17 cellular contexts compared by ENCODE assay signal in the genomic region with DNA sequence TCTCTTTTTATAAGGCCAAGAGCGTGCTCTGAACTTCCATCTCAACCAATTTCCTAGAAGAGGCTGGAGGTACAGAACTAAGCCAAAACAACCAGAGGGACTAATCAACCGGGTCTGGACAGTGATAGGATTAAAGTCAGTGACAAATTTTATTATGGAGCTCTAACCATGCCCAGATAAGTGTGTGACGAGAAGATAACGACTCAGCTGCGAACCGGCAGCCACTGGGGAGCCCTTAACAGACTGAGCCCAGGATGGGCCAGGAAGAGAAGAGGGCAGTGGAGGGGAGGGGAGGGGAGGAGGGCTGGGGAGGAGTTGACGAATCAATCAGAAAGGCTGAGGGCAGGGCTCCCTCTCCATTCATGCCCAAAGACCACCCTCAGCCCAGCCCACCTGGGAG.
DNase-seq lines count a peak whose midpoint lies in the region; ATAC-seq and TF ChIP-seq lines count a peak whose summit lies in the region.
"Had no signal": no experiment of that assay in that cellular context is flagged by ENCODE, and none has a peak within 500 bp of the region (broad histone marks: within the 10 kb centered on the region; RNA-seq: fewer than 3 reads in every experiment).

No MANE protein-coding gene starts in this region.

- H2AFZ ChIP-seq in SK-N-SH (ENCODE audit: low read depth) = no peak overlapping the region

- H3K4me1 ChIP-seq in BLaER1 = peaks cover 66% of the 10 kb centered on the region
- H3K4me1 ChIP-seq in SK-N-SH (ENCODE audit: control insufficient read depth in 1 of 2, insufficient read depth in 2 of 2, low read depth in 1 of 2, low read length in 1 of 2) = peaks cover 0 to 33% of the 10 kb centered on the region in 2 experiments; a peak in 2 of 4 replicates
- H3K4me1 ChIP-seq: Caco-2, Peyer's patch had no signal

- H3K4me2 ChIP-seq in BLaER1 (peak overlapping the region; percentile 69), SK-N-SH (no peak overlapping the region)

- H3F3A ChIP-seq in SK-N-SH (replicated peaks; ENCODE audit: insufficient read depth) = no peaks in the 10 kb centered on the region

- CTCF ChIA-PET in SK-N-SH (lab: Yijun Ruan, JAX) = interaction anchor here (0.6 to 2.2 kb wide), 10 partner anchors 8 to 140 kb away, joined by 3 to 7 read pairs (median 4); no protein-coding TSS in a partner anchor

- TF ChIP-seq CTCF in SK-N-SH (IDR thresholded peaks at IDR 0.05) (no peak), glutamatergic neuron (IDR thresholded peaks at IDR 0.05; ENCODE audit: partially characterized antibody, unreplicated experiment) (no peak), osteocyte (IDR thresholded peaks at IDR 0.05) (no peak)

- H3K27me3 ChIP-seq in BLaER1 = no peaks in the 10 kb centered on the region
- H3K27me3 ChIP-seq in SK-N-SH (ENCODE audit: insufficient read depth) = no peaks in the 10 kb centered on the region
- H3K27me3 ChIP-seq: Peyer's patch had no signal

- TF ChIP-seq RAD21 in SK-N-SH (IDR thresholded peaks at IDR 0.05; ENCODE audit: low read length) = peak; percentile 49

- H3K9ac ChIP-seq in BLaER1 = no peak overlapping the region
- no peak overlapping the region for H3K9ac ChIP-seq in SK-N-SH

- H3K27me3 Mint-ChIP-seq in glutamatergic neuron (ENCODE audit: unreplicated experiment) (peaks cover 7% of the 10 kb centered on the region), osteocyte (ENCODE audit: unreplicated experiment) (peaks cover 4% of the 10 kb centered on the region)

- no peak for ATAC-seq in GM18873 (IDR thresholded peaks at IDR 0.05; ENCODE audit: low FRiP score, unreplicated experiment)
- ATAC-seq: HCT116 had no signal

- H3K27ac ChIP-seq in BLaER1 (no peak overlapping the region), SK-N-SH (ENCODE audit: low read depth in 2 of 2, low read length in 1 of 2) (peak overlapping the region in 1 of 2 experiments; percentile 56; a peak in 2 of 4 replicates)
- H3K27ac ChIP-seq: Peyer's patch had no signal

- H3K9me2 ChIP-seq in SK-N-SH = no peaks in the 10 kb centered on the region

- peaks cover 7% of the 10 kb centered on the region for H3K9me3 Mint-ChIP-seq in glutamatergic neuron (ENCODE audit: unreplicated experiment)
- peaks cover 5% of the 10 kb centered on the region for H3K9me3 Mint-ChIP-seq in osteocyte (ENCODE audit: unreplicated experiment)

- no peaks in the 10 kb centered on the region for H3K79me2 ChIP-seq in SK-N-SH (ENCODE audit: insufficient read depth)

- H3K4me3 Mint-ChIP-seq in glutamatergic neuron (ENCODE audit: unreplicated experiment) (no peak overlapping the region), osteocyte (ENCODE audit: unreplicated experiment) (no peak overlapping the region)

- no peaks in the 10 kb centered on the region for H4K20me1 ChIP-seq in BLaER1
- no peaks in the 10 kb centered on the region for H4K20me1 ChIP-seq in SK-N-SH (ENCODE audit: insufficient read depth)

- H3K9me3 ChIP-seq in BLaER1 = no peaks in the 10 kb centered on the region
- H3K9me3 ChIP-seq in SK-N-SH = no peaks in the 10 kb centered on the region
- H3K9me3 ChIP-seq: Caco-2, Peyer's patch had no signal

- peak in 1 of 2 experiments; percentile 94; a peak in 2 of 4 replicates for TF ChIP-seq EP300 in SK-N-SH (IDR thresholded peaks at IDR 0.05; ENCODE audit: borderline replicate concordance in 1 of 2, low read depth in 1 of 2, low read length in 1 of 2)

- H3K4me1 Mint-ChIP-seq in glutamatergic neuron (ENCODE audit: low read depth, unreplicated experiment) (peaks cover 23% of the 10 kb centered on the region), osteocyte (ENCODE audit: unreplicated experiment) (peaks cover 15% of the 10 kb centered on the region)

- WGBS in SK-N-SH (ENCODE audit: low lambda C conversion rate) = 55% methylated on average over 7 of the region's 7 CpGs

- no peak overlapping the region for H3K27ac Mint-ChIP-seq in glutamatergic neuron (ENCODE audit: unreplicated experiment)
- H3K27ac Mint-ChIP-seq in osteocyte (ENCODE audit: unreplicated experiment) = no peak overlapping the region

- H3K36me3 Mint-ChIP-seq in glutamatergic neuron (ENCODE audit: unreplicated experiment) (peaks cover 4% of the 10 kb centered on the region), osteocyte (ENCODE audit: unreplicated experiment) (peaks cover 9% of the 10 kb centered on the region)

- DNase-seq in NCI-H82 (lab: John Stamatoyannopoulos, UW) (peak; percentile 33), NCI-H82 treated with DMSO at 0.1 percent for 48 hours (lab: John Stamatoyannopoulos, UW; ENCODE audit: unreplicated experiment) (no peak), SK-N-SH (peak; percentile 82), glutamatergic neuron (peak; percentile 52), osteocyte (ENCODE audit: extremely low spot score, unreplicated experiment) (no peak)
- DNase-seq in stimulated activated CD4-positive, alpha-beta T cell treated with anti-CD3 and anti-CD28 coated beads, Interleukin-4, amount 100 ng/mL, for 1 hour = no peak
- DNase-seq: Caco-2, DMS53, MV-4-11, NCI-H1417 treated with DMSO at 0.1 percent for 48 hours, NCI-H2029, NCI-H526, Peyer's patch, SIG-M5 had no signal

- POLR2A ChIA-PET in SK-N-SH (lab: Yijun Ruan, JAX) = interaction anchor here (1.4 kb wide), 1 partner anchor 20 kb away, joined by 3 read pairs; no protein-coding TSS in a partner anchor

- H3K4me3 ChIP-seq in BLaER1 (no peak overlapping the region), SK-N-SH (ENCODE audit: low read depth in 2 of 2, low read length in 1 of 2) (no peak overlapping the region)
- H3K4me3 ChIP-seq: Peyer's patch had no signal

- H3K36me3 ChIP-seq in BLaER1 = no peaks in the 10 kb centered on the region
- H3K36me3 ChIP-seq in SK-N-SH (replicated peaks in 1 of 2; ENCODE audit: control insufficient read depth in 1 of 2, insufficient read depth in 2 of 2, low read length in 1 of 2) = no peaks in the 10 kb centered on the region
- H3K36me3 ChIP-seq: Peyer's patch had no signal

TF ChIP-seq in SK-N-SH, 30 proteins besides CTCF, POLR2A, EP300 and RAD21 (continues in another document):
- no peak for TF ChIP-seq SIN3A (IDR thresholded peaks at IDR 0.05; ENCODE audit: borderline replicate concordance, low read depth, low read length)
- TF ChIP-seq, protein P1, sequence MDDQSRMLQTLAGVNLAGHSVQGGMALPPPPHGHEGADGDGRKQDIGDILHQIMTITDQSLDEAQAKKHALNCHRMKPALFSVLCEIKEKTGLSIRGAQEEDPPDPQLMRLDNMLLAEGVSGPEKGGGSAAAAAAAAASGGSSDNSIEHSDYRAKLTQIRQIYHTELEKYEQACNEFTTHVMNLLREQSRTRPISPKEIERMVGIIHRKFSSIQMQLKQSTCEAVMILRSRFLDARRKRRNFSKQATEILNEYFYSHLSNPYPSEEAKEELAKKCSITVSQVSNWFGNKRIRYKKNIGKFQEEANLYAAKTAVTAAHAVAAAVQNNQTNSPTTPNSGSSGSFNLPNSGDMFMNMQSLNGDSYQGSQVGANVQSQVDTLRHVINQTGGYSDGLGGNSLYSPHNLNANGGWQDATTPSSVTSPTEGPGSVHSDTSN (IDR thresholded peaks at IDR 0.05) = no peak
- TF ChIP-seq SMC3 (IDR thresholded peaks at IDR 0.05; ENCODE audit: low read depth, low read length) = 0 out of 2 replicates have a peak, but pooled peaks have one; percentile 6
- TF ChIP-seq MEF2A (IDR thresholded peaks at IDR 0.05; ENCODE audit: borderline replicate concordance, low read depth) = no peak
- TF ChIP-seq GABPA (IDR thresholded peaks at IDR 0.05; ENCODE audit: low read depth) = no peak
- TF ChIP-seq ZBTB33 (IDR thresholded peaks at IDR 0.05; ENCODE audit: borderline replicate concordance, low read depth) = no peak
- TF ChIP-seq NFIC (IDR thresholded peaks at IDR 0.05; ENCODE audit: borderline replicate concordance) = no peak
- peak; percentile 79 for TF ChIP-seq FOXJ3 (CRISPR knock-in tag; IDR thresholded peaks at IDR 0.05)
- no peak; the same call in 1 of the 2 replicates for TF ChIP-seq TCF12 (IDR thresholded peaks at IDR 0.05)
- TF ChIP-seq TAF1 (IDR thresholded peaks at IDR 0.05; ENCODE audit: borderline replicate concordance, low read depth, low read length) = no peak
- TF ChIP-seq MXI1 (IDR thresholded peaks at IDR 0.05; ENCODE audit: low read depth, low read length) = peak; percentile 55
- peak; percentile 80 for TF ChIP-seq CHD2 (IDR thresholded peaks at IDR 0.05; ENCODE audit: low read length, partially characterized antibody)
- no peak for TF ChIP-seq POLR2AphosphoS5 (IDR thresholded peaks at IDR 0.05; ENCODE audit: low read depth, low read length)
- peak; percentile 92 for TF ChIP-seq RCOR1 (IDR thresholded peaks at IDR 0.05; ENCODE audit: low read length)
- no peak for TF ChIP-seq JUND (IDR thresholded peaks at IDR 0.05)
- no peak for TF ChIP-seq FOSL2 (IDR thresholded peaks at IDR 0.05; ENCODE audit: borderline replicate concordance, low read depth)
- TF ChIP-seq NRF1 (IDR thresholded peaks at IDR 0.05; ENCODE audit: low read depth, low read length) = no peak
- TF ChIP-seq YY1 (IDR thresholded peaks at IDR 0.05; ENCODE audit: low read depth) = no peak

Comparison
In these comparisons a context has a peak if more than half of its experiments do, and no peak if none do; other contexts are left out.
1. DNase-seq: peak in NCI-H82 (single experiment), SK-N-SH (single experiment) and glutamatergic neuron (single experiment); none in NCI-H82 treated with DMSO at 0.1 percent for 48 hours (single experiment), stimulated activated CD4-positive, alpha-beta T cell treated with anti-CD3 and anti-CD28 coated beads, Interleukin-4, amount 100 ng/mL, for 1 hour (single experiment) and osteocyte (single experiment).